Comparison of ENCODE assay signal across 8 cellular contexts in the genomic region with DNA sequence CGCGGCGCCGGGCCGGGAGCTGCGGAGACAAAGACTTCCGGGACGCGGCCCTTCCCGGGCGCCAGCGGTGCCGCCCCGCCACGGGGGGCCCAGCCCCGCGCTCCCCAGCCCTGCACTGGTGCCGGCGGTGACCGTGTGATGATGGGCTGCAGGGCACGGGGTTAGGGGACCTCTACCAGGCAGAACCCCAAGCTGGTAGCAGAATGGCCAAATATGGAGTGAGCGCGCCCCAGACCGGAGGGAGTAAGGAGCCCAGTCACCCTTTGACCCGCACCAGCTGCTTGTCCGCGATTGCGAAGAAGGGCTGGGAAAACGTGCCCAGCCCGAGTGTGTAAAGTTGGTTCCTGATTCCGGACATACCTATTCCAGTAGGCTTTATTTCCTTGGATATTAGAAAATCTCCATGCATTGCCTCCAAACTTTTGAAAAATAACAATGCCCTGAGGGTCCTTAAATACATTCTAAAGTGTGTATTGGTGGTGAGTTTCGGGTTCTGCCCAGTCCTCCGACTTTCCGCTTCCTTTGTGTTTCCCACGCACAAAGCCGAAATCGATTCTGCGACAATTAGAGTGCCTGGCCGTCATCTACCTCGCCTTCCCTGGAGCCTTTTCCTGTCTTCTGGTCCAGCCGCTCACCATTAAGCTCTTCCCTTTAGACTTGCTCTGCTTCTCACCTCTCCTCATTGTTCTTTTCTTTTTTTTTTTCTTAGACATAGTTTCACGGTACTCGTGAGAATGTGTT. TPM values are rescaled to one million over a fixed set of nuclear protein-coding genes. Genes with fewer than 3 reads are reported as not detected.
DNase-seq lines count a peak whose midpoint lies in the region; ATAC-seq lines count a peak whose summit lies in the region.

No MANE protein-coding gene starts in this region.

- intact Hi-C loops in Right ventricle myocardium superior (cut with DNase I) (no loop called here), posterior cingulate gyrus (cut with DNase I) (no loop called here)

- H3K4me3 Mint-ChIP-seq in activated T-helper 17 cell treated with anti-CD3 and anti-CD28 coated beads, Interleukin-2, amount 50 U/mL, for 72 hours: no peak overlapping the region

- ATAC-seq in GM18858 (IDR thresholded peaks at IDR 0.05; ENCODE audit: unreplicated experiment) (peak; percentile 11), HG02981 (IDR thresholded peaks at IDR 0.05; ENCODE audit: unreplicated experiment) (peak; percentile 26), Right ventricle myocardium superior (ENCODE audit: poor library complexity) (peak; percentile 80)
- ATAC-seq in activated T-helper 17 cell treated with anti-CD3 and anti-CD28 coated beads, Interleukin-2, amount 50 U/mL, for 72 hours (replicated peaks): peak; percentile 33

- H3K36me3 Mint-ChIP-seq in activated T-helper 17 cell treated with anti-CD3 and anti-CD28 coated beads, Interleukin-2, amount 50 U/mL, for 72 hours (ENCODE audit: low read depth): peaks cover 30% of the 10 kb centered on the region

- no peak overlapping the region for H3K27ac Mint-ChIP-seq in activated T-helper 17 cell treated with anti-CD3 and anti-CD28 coated beads, Interleukin-2, amount 50 U/mL, for 72 hours

- DNase-seq in AML-193 (lab: John Stamatoyannopoulos, UW) (peak; percentile 74 to 83), NCI-H2196 treated with DMSO at 0.1 percent for 48 hours (lab: John Stamatoyannopoulos, UW; ENCODE audit: unreplicated experiment) (peak; percentile 19), Right ventricle myocardium superior (peak; percentile 82), posterior cingulate gyrus (peak in 9 of 10 donors; percentile 22 to 85 (median 29)), NCI-H1048 (lab: John Stamatoyannopoulos, UW) (no peak)

- H3K4me1 Mint-ChIP-seq in activated T-helper 17 cell treated with anti-CD3 and anti-CD28 coated beads, Interleukin-2, amount 50 U/mL, for 72 hours: peaks cover 19% of the 10 kb centered on the region

- no peaks in the 10 kb centered on the region for H3K9me3 Mint-ChIP-seq in activated T-helper 17 cell treated with anti-CD3 and anti-CD28 coated beads, Interleukin-2, amount 50 U/mL, for 72 hours

- no peaks in the 10 kb centered on the region for H3K27me3 Mint-ChIP-seq in activated T-helper 17 cell treated with anti-CD3 and anti-CD28 coated beads, Interleukin-2, amount 50 U/mL, for 72 hours

RNA-seq across cellular contexts. Expression of a gene that starts 1.1 kb away (rescaled TPM):
- total RNA-seq in activated T-helper 17 cell treated with anti-CD3 and anti-CD28 coated beads, Interleukin-2, amount 50 U/mL, for 72 hours: 100 to 1,000 TPM in 1 of 2 donors, 10 to 100 TPM in 1; 94.3 to 186 TPM
- total RNA-seq in Right ventricle myocardium superior: 6.6 TPM

RNA-seq across cellular contexts. Expression of a gene that starts 41.6 kb away (rescaled TPM):
- total RNA-seq in activated T-helper 17 cell treated with anti-CD3 and anti-CD28 coated beads, Interleukin-2, amount 50 U/mL, for 72 hours: 10 to 100 TPM; 51.7 to 52.5 TPM
- 31.0 TPM for total RNA-seq in Right ventricle myocardium superior

Comparison
In these comparisons a context has a peak if more than half of its experiments do, and no peak if none do; other contexts are left out.
1. ATAC-seq: peak in every context shown above with its lines; median percentile 80 in Right ventricle myocardium superior; 33 in activated T-helper 17 cell treated with anti-CD3 and anti-CD28 coated beads, Interleukin-2, amount 50 U/mL, for 72 hours; 26 in HG02981; 11 in GM18858.
2. RNA of a gene that starts 1.1 kb away (total RNA-seq): 94.3 to 186 TPM in activated T-helper 17 cell treated with anti-CD3 and anti-CD28 coated beads, Interleukin-2, amount 50 U/mL, for 72 hours; 6.6 TPM in Right ventricle myocardium superior (single experiment); every median in the first group is over 10 times any median in the second.